8 cellular contexts compared by ENCODE assay signal in the genomic region with DNA sequence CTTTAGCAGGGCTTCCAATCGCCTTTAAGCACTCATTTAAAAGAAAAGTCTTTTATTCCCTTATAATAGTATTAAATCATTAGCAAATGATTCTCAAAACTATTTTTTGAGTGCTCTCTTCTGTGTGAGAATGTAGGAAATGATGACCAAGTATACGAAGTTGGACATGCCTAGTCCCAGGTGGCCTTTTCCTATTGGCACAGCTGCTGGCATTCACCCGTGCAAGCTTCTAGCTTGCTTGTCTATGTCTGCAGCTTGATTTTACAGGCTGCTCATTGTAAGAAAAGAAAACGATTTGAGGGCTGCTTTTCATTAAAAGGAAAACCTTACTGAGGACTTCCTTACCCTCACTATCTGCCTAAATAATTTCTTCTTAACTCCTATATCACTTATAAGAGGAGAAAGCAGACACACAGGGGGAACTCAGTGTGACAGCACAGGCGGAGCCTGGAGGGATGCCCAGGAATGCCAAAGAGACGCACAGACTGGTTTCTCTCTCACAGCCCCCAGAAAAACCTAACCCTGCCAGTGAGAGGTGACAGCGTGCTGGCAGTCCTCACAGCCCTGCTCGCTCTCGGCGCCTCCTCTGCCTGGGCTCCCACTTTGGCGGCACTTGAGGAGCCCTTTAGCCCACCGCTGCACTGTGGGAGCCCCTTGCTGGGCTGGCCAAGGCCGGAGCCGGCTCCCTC.
DNase-seq lines count a peak whose midpoint lies in the region; ATAC-seq and TF ChIP-seq lines count a peak whose summit lies in the region.
"Not testable (repeated sequence)": the region's sequence is repeated elsewhere in the genome, so short reads cannot be mapped to it uniquely, and the experiment has no call there.

No MANE protein-coding gene starts in this region.

- CTCF ChIA-PET in IMR-90 (lab: Yijun Ruan, JAX), result not testable (repeated sequence)

- not testable (repeated sequence) for TF ChIP-seq RAD21 in IMR-90 (IDR thresholded peaks at IDR 0.05; ENCODE audit: low read length)

- peak overlapping the region; percentile 53 for H2AFZ ChIP-seq in IMR-90 (replicated peaks; ENCODE audit: low read length, poor library complexity)

- H3K4me3 ChIP-seq in CD4-positive, CD25-positive, alpha-beta regulatory T cell (ENCODE audit: low read depth, low read length), result peak overlapping the region; percentile 71
- H3K4me3 ChIP-seq in IMR-90 (ENCODE audit: insufficient read depth, low read depth, low read length), result peak overlapping the region; percentile 41
- H3K4me3 ChIP-seq in astrocyte of the spinal cord (ENCODE audit: low read depth, low read length), result peak overlapping the region; percentile 35
- H3K4me3 ChIP-seq in heart left ventricle, result peak overlapping the region in 2 of 12 donors; percentile 40 to 43
- H3K4me3 ChIP-seq in ovary, result peak overlapping the region; percentile 34
- H3K4me3 ChIP-seq in tibial artery, result peak overlapping the region; percentile 38 to 44

- TF ChIP-seq POLR2A in IMR-90 (IDR thresholded peaks at IDR 0.05; ENCODE audit: low read depth, low read length); heart left ventricle (IDR thresholded peaks at IDR 0.05); ovary (IDR thresholded peaks at IDR 0.05): not testable (repeated sequence)

- H3K9me3 ChIP-seq in CD4-positive, CD25-positive, alpha-beta regulatory T cell (ENCODE audit: control insufficient read depth in 2 of 2, low read length in 2 of 2); IMR-90 (ENCODE audit: control insufficient read depth, insufficient read depth, low read length); heart left ventricle; ovary; tibial artery: not testable (repeated sequence)

- POLR2A ChIA-PET in IMR-90 (lab: Charles Lee; ENCODE audit: unreplicated experiment), result not testable (repeated sequence)

- not testable (repeated sequence) for H4K20me1 ChIP-seq in IMR-90 (ENCODE audit: insufficient read depth, low read length)

- peak overlapping the region; percentile 69 to 96 (median 80) for H3K27ac Mint-ChIP-seq in CD4-positive, CD25-positive, alpha-beta regulatory T cell

- peak overlapping the region; percentile 95 for H3K4me2 ChIP-seq in IMR-90 (ENCODE audit: low read depth, low read length)

- H4K91ac ChIP-seq in IMR-90 (ENCODE audit: insufficient read depth, low read depth, low read length), result not testable (repeated sequence)

- H2BK20ac ChIP-seq in IMR-90 (ENCODE audit: low read depth, low read length), result not testable (repeated sequence)

- H2AK5ac ChIP-seq in IMR-90 (ENCODE audit: low read depth, low read length), result not testable (repeated sequence)

- not testable (repeated sequence) for H3K27me3 Mint-ChIP-seq in CD4-positive, CD25-positive, alpha-beta regulatory T cell

- in situ Hi-C loops in IMR-90 (cut with MboI; ENCODE audit: low sequenced_read_pairs); astrocyte of the spinal cord (cut with HindIII; ENCODE audit: low sequenced_read_pairs): not testable (repeated sequence)

- intact Hi-C loops in IMR-90 (cut with micrococcal nuclease); heart left ventricle (cut with DNase I); ovary (cut with DNase I); tibial artery (cut with DNase I; ENCODE audit: low total_unique reads): not testable (repeated sequence)

- peak overlapping the region; percentile 59 for H3K9ac ChIP-seq in IMR-90 (ENCODE audit: low read depth, low read length)

- not testable (repeated sequence) for H3K9me1 ChIP-seq in IMR-90 (ENCODE audit: insufficient read depth, low read length)

- TF ChIP-seq CTCF in IMR-90 (conservative IDR thresholded peaks at IDR 0.05; ENCODE audit: low read depth, low read length); astrocyte of the spinal cord (IDR thresholded peaks at IDR 0.05; ENCODE audit: low read depth, low read length); heart left ventricle (IDR thresholded peaks at IDR 0.05); ovary (IDR thresholded peaks at IDR 0.05); tibial artery (IDR thresholded peaks at IDR 0.05): not testable (repeated sequence)

- not testable (repeated sequence) for ATAC-seq in CD4-positive, CD25-positive, alpha-beta regulatory T cell (ENCODE audit: low read depth in 2 of 2)
- ATAC-seq in IMR-90 (ENCODE audit: low read depth), result peak; percentile 52
- ATAC-seq in heart left ventricle, result peak; percentile 82 to 90 (median 90)

- H2BK5ac ChIP-seq in IMR-90 (ENCODE audit: low read depth, low read length, poor library complexity, severe bottlenecking), result not testable (repeated sequence)

- not testable (repeated sequence) for H3K4ac ChIP-seq in IMR-90 (ENCODE audit: low read depth, low read length)

- dilution Hi-C loops in IMR-90 (cut with HindIII; ENCODE audit: low sequenced_read_pairs, unreplicated experiment), result not testable (repeated sequence)

- H3K36me3 Mint-ChIP-seq in CD4-positive, CD25-positive, alpha-beta regulatory T cell, result not testable (repeated sequence)

- peaks cover 29% of the 10 kb centered on the region for H3K4me1 ChIP-seq in CD4-positive, CD25-positive, alpha-beta regulatory T cell (ENCODE audit: control insufficient read depth, insufficient read depth, low read length, poor library complexity, severe bottlenecking)
- H3K4me1 ChIP-seq in IMR-90 (ENCODE audit: control insufficient read depth, insufficient read depth, low read length); ovary (ENCODE audit: insufficient read depth): not testable (repeated sequence)
- H3K4me1 ChIP-seq in heart left ventricle (peaks cover 0 to 18% (median 0%) of the 10 kb centered on the region in 12 donors), tibial artery (peaks cover 0 to 22% (median 12%) of the 10 kb centered on the region in 4 donors)

- not testable (repeated sequence) for DNase-seq in CD4-positive, CD25-positive, alpha-beta regulatory T cell; IMR-90; tibial artery
- peak; percentile 5 for DNase-seq in NCI-H69 (lab: John Stamatoyannopoulos, UW)
- peak; percentile 37 for DNase-seq in activated CD4-positive, CD25-positive, alpha-beta regulatory T cell treated with anti-CD3 and anti-CD28 coated beads, Interleukin-2, amount 50 U/mL, for 72 hours
- DNase-seq in astrocyte of the spinal cord (ENCODE audit: low read depth, low spot score), result peak; percentile 10
- peak in 4 of 5 donors; percentile 23 to 61 (median 51) for DNase-seq in heart left ventricle
- DNase-seq in ovary, result peak in 1 of 5 donors; percentile 21

- not testable (repeated sequence) for BruUV-seq in IMR-90 (replicated peaks; lab: Mats Ljungman, UMichigan)

- H3K4me3 Mint-ChIP-seq in CD4-positive, CD25-positive, alpha-beta regulatory T cell, result peak overlapping the region in 1 of 4 donors; percentile 76

- H3K79me1 ChIP-seq in IMR-90 (ENCODE audit: low read depth in 1 of 2, low read length in 2 of 2), result not testable (repeated sequence)

- not testable (repeated sequence) for H3K9me3 Mint-ChIP-seq in CD4-positive, CD25-positive, alpha-beta regulatory T cell

- H4K8ac ChIP-seq in IMR-90 (ENCODE audit: low read depth in 2 of 2, low read length in 2 of 2), result not testable (repeated sequence)

- H2BK120ac ChIP-seq in IMR-90 (ENCODE audit: low read depth, low read length), result not testable (repeated sequence)

- not testable (repeated sequence) for H3K27me3 ChIP-seq in CD4-positive, CD25-positive, alpha-beta regulatory T cell (ENCODE audit: control insufficient read depth, insufficient read depth, low read length); heart left ventricle; ovary; tibial artery
- peaks cover 13% of the 10 kb centered on the region for H3K27me3 ChIP-seq in IMR-90 (ENCODE audit: control insufficient read depth, insufficient read depth, low read length)

- H2AK9ac ChIP-seq in IMR-90 (replicated peaks; ENCODE audit: low read depth, low read length, poor library complexity), result not testable (repeated sequence)

- H3K23ac ChIP-seq in IMR-90 (ENCODE audit: low read depth, low read length), result not testable (repeated sequence)

- H3K56ac ChIP-seq in IMR-90 (ENCODE audit: extremely low read depth, insufficient read depth, low read length), result not testable (repeated sequence)

- not testable (repeated sequence) for H3K14ac ChIP-seq in IMR-90 (replicated peaks; ENCODE audit: low read depth, low read length)

- H3K27ac ChIP-seq in CD4-positive, CD25-positive, alpha-beta regulatory T cell (ENCODE audit: insufficient read depth, low read length, poor library complexity, severe bottlenecking), result peak overlapping the region; percentile 81
- not testable (repeated sequence) for H3K27ac ChIP-seq in IMR-90 (ENCODE audit: insufficient read depth, low read length); ovary
- H3K27ac ChIP-seq in heart left ventricle (peak overlapping the region in 2 of 12 donors; percentile 15 to 57), tibial artery (peak overlapping the region; percentile 60 to 76)

- not testable (repeated sequence) for TF ChIP-seq EP300 in ovary (IDR thresholded peaks at IDR 0.05)

- not testable (repeated sequence) for H3K18ac ChIP-seq in IMR-90 (ENCODE audit: low read depth, low read length)

- H2BK15ac ChIP-seq in IMR-90 (ENCODE audit: low read depth, low read length), result not testable (repeated sequence)

- H3K4me1 Mint-ChIP-seq in CD4-positive, CD25-positive, alpha-beta regulatory T cell, result peaks cover 12 to 46% (median 20%) of the 10 kb centered on the region in 4 donors

- H4K5ac ChIP-seq in IMR-90 (ENCODE audit: low read depth, low read length), result not testable (repeated sequence)

- H3K36me3 ChIP-seq in CD4-positive, CD25-positive, alpha-beta regulatory T cell (ENCODE audit: control insufficient read depth, insufficient read depth, low read length); IMR-90 (ENCODE audit: control insufficient read depth, insufficient read depth, low read length); heart left ventricle; ovary; tibial artery: not testable (repeated sequence)

- no CpG with 5 or more reads among the region's 14 CpGs for WGBS in IMR-90 (ENCODE audit: extremely low coverage in 2 of 2, insufficient read length in 1 of 2), 2 experiments
- WGBS in heart left ventricle, 4 donors, result 30 to 62% (median 58%) methylated on average over 7 to 14 of the region's 14 CpGs
- 41 to 77% (median 72%) methylated on average over 13 to 14 of the region's 14 CpGs for WGBS in ovary, 3 donors
